25 cellular contexts compared by ENCODE assay signal in the genomic region with DNA sequence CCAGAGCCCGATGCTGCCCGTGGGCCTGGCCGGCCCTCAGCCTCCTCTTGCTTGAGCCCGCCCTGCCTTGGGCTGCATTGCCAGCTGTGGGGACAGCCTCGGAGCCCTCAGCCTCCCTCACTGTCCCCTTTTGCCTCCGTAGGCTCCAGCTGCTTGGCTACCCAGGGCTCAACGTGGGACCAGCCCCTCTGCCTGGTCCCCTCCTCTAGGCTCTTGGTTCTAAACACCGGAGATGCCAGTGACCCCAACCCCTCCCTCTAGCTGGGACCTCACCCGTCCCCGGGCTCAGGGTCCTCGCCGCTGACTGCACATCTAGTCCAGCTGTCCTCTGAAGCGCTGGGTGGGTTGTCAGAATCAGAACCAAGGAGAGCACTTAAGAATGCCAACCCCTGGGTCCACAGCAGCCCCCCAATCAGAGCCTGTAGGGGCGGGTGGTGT.
"Had no signal": no experiment of that assay in that cellular context is flagged by ENCODE, and none has a peak within 500 bp of the region (broad histone marks: within the 10 kb centered on the region; RNA-seq: fewer than 3 reads in every experiment).

No MANE protein-coding gene starts in this region.

- H3K4me1 ChIP-seq: colonic mucosa, gastroesophageal sphincter, lower lobe of right lung had no signal

- DNase-seq: activated CD4-positive, alpha-beta memory T cell treated with anti-CD3 and anti-CD28 coated beads, Interleukin-2, amount 10 ng/mL, durations not matched to agents 7 days and 5 days; activated CD4-positive, alpha-beta T cell treated with anti-CD3 and anti-CD28 coated beads, Interleukin-2, amount 10 ng/mL, durations not matched to agents 24 days and 14 days; activated gamma-delta T cell treated with Interleukin-2 at 50 U/mL for 16 hours; activated T-cell treated with anti-CD3 and anti-CD28 coated beads for 4 hours; central memory CD4-positive, alpha-beta T cell; esophagus squamous epithelium; heart right ventricle; islet precursor cell; lower lobe of right lung; naive thymus-derived CD4-positive, alpha-beta T cell; retina; stimulated activated CD4-positive, alpha-beta T cell treated with anti-CD3 and anti-CD28 coated beads, Interleukin-12 subunit alpha, Interleukin-12 subunit beta, amount 100 ng/mL, for 4 hours; T-helper 2 cell; transverse colon had no signal

- H3K27me3 Mint-ChIP-seq: activated CD4-positive, alpha-beta memory T cell treated with anti-CD3 and anti-CD28 coated beads, Interleukin-2, amount 10 ng/mL, durations not matched to agents 7 days and 5 days; activated CD4-positive, alpha-beta T cell treated with anti-CD3 and anti-CD28 coated beads, Interleukin-2, amount 10 ng/mL, durations not matched to agents 24 days and 14 days; activated naive CD8-positive, alpha-beta T cell; naive thymus-derived CD4-positive, alpha-beta T cell; progenitor cell of endocrine pancreas; stimulated activated memory B cell treated with anti-CD40 and anti-IgM and Interleukin-4, amounts not matched to agents 10 μg/mL and 1 μg/mL and 100 μg/mL, for 72 hours had no signal

- H3K36me3 ChIP-seq: colonic mucosa, esophagus squamous epithelium, gastroesophageal sphincter, heart right ventricle, lower lobe of right lung, transverse colon had no signal

- H3K27me3 ChIP-seq: colonic mucosa, dorsolateral prefrontal cortex, esophagus squamous epithelium, gastroesophageal sphincter, heart right ventricle, transverse colon had no signal

- H3K4me1 Mint-ChIP-seq: activated CD4-positive, alpha-beta memory T cell treated with anti-CD3 and anti-CD28 coated beads, Interleukin-2, amount 10 ng/mL, durations not matched to agents 7 days and 5 days; activated CD4-positive, alpha-beta T cell treated with anti-CD3 and anti-CD28 coated beads, Interleukin-2, amount 10 ng/mL, durations not matched to agents 24 days and 14 days; stimulated activated memory B cell treated with anti-CD40 and anti-IgM and Interleukin-4, amounts not matched to agents 10 μg/mL and 1 μg/mL and 100 μg/mL, for 72 hours had no signal

- H3K9me3 ChIP-seq: colonic mucosa, esophagus squamous epithelium, gastroesophageal sphincter, heart right ventricle, lower lobe of right lung, transverse colon had no signal

- H3K4me3 ChIP-seq: colonic mucosa, dorsolateral prefrontal cortex, esophagus squamous epithelium, gastroesophageal sphincter, heart right ventricle, lower lobe of right lung, transverse colon had no signal

- H3K27ac Mint-ChIP-seq: activated CD4-positive, alpha-beta memory T cell treated with anti-CD3 and anti-CD28 coated beads, Interleukin-2, amount 10 ng/mL, durations not matched to agents 7 days and 5 days; activated CD4-positive, alpha-beta T cell treated with anti-CD3 and anti-CD28 coated beads, Interleukin-2, amount 10 ng/mL, durations not matched to agents 24 days and 14 days; activated naive CD8-positive, alpha-beta T cell; activated T-helper 1 cell treated with anti-CD3 and anti-CD28 coated beads, Interleukin-12 subunit alpha, Interleukin-12 subunit beta, Interleukin-2, Interleukin-4 antibody, amounts not matched to agents 30 ng/mL and 10 ng/mL and 1 ng/mL, durations not matched to agents 14 hours and 24 hours and 36 hours; progenitor cell of endocrine pancreas; stimulated activated memory B cell treated with anti-CD40 and anti-IgM and Interleukin-4, amounts not matched to agents 10 μg/mL and 1 μg/mL and 100 μg/mL, for 72 hours had no signal

- FAIRE-seq: astrocyte, urothelium cell line had no signal

- H3K4me3 Mint-ChIP-seq: activated CD4-positive, alpha-beta memory T cell treated with anti-CD3 and anti-CD28 coated beads, Interleukin-2, amount 10 ng/mL, durations not matched to agents 7 days and 5 days; activated CD4-positive, alpha-beta T cell treated with anti-CD3 and anti-CD28 coated beads, Interleukin-2, amount 10 ng/mL, durations not matched to agents 24 days and 14 days; activated naive CD8-positive, alpha-beta T cell; activated T-helper 1 cell treated with anti-CD3 and anti-CD28 coated beads, Interleukin-12 subunit alpha, Interleukin-12 subunit beta, Interleukin-2, Interleukin-4 antibody, amounts not matched to agents 30 ng/mL and 10 ng/mL and 1 ng/mL, durations not matched to agents 14 hours and 24 hours and 36 hours; naive thymus-derived CD4-positive, alpha-beta T cell; stimulated activated memory B cell treated with anti-CD40 and anti-IgM and Interleukin-4, amounts not matched to agents 10 μg/mL and 1 μg/mL and 100 μg/mL, for 72 hours had no signal

- ATAC-seq: activated CD4-positive, CD25-positive, alpha-beta regulatory T cell treated with anti-CD3 and anti-CD28 coated beads, Interleukin-2, amount 50 U/mL, for 24 hours; gastroesophageal sphincter; lower lobe of right lung; naive thymus-derived CD4-positive, alpha-beta T cell; stimulated activated memory B cell treated with anti-CD40 and anti-IgM and Interleukin-4, amounts not matched to agents 10 μg/mL and 1 μg/mL and 100 μg/mL, for 72 hours had no signal

- H3K27ac ChIP-seq: colonic mucosa, esophagus squamous epithelium, gastroesophageal sphincter, heart right ventricle, lower lobe of right lung, transverse colon, VCaP had no signal

- H3K9me3 Mint-ChIP-seq: activated CD4-positive, alpha-beta memory T cell treated with anti-CD3 and anti-CD28 coated beads, Interleukin-2, amount 10 ng/mL, durations not matched to agents 7 days and 5 days; activated CD4-positive, alpha-beta T cell treated with anti-CD3 and anti-CD28 coated beads, Interleukin-2, amount 10 ng/mL, durations not matched to agents 24 days and 14 days; activated T-helper 1 cell treated with anti-CD3 and anti-CD28 coated beads, Interleukin-12 subunit alpha, Interleukin-12 subunit beta, Interleukin-2, Interleukin-4 antibody, amounts not matched to agents 30 ng/mL and 10 ng/mL and 1 ng/mL, durations not matched to agents 14 hours and 24 hours and 36 hours had no signal
